In genomic region chr1:72284398-72285073, GRCh38 we compare ENCODE assay signal across 9 cellular contexts. TPM values are rescaled to one million over a fixed set of nuclear protein-coding genes. Genes with fewer than 3 reads are reported as not detected.
DNase-seq lines count a peak whose midpoint lies in the region; ATAC-seq and TF ChIP-seq lines count a peak whose summit lies in the region.
"Had no signal": no experiment of that assay in that cellular context is flagged by ENCODE, and none has a peak within 500 bp of the region (broad histone marks: within the 10 kb centered on the region; RNA-seq: fewer than 3 reads in every experiment).

No MANE protein-coding gene starts in this region.

- ATAC-seq in HG02678 (IDR thresholded peaks at IDR 0.05; ENCODE audit: unreplicated experiment) = peak; percentile 68
- ATAC-seq in activated B cell treated with CpG ODN at 0.5 μM for 24 hours (ENCODE audit: low read depth) = no peak
- ATAC-seq: HCT116 had no signal

- DNase-seq in GM06990 (ENCODE audit: extremely low read depth, insufficient read length) = peak; percentile 3
- peak; percentile 83 for DNase-seq in NCI-H146 (lab: John Stamatoyannopoulos, UW)
- peak; percentile 13 for DNase-seq in activated B cell treated with CpG ODN at 0.5 μM for 24 hours
- DNase-seq in fibroblast of the conjunctiva (ENCODE audit: low read depth) = peak; percentile 76
- DNase-seq in nephron progenitor cell = peak; percentile 59
- DNase-seq in effector CD8-positive, alpha-beta T cell (lab: John Stamatoyannopoulos, UW) = no peak

- H3K4me3 Mint-ChIP-seq in activated B cell treated with CpG ODN at 0.5 μM for 24 hours = no peak overlapping the region
- H3K4me3 Mint-ChIP-seq in nephron progenitor cell = no peak overlapping the region

- H3K36me3 Mint-ChIP-seq in activated B cell treated with CpG ODN at 0.5 μM for 24 hours (ENCODE audit: low read depth) (no peaks in the 10 kb centered on the region), nephron progenitor cell (ENCODE audit: low read depth) (no peaks in the 10 kb centered on the region)

- H3K27ac ChIP-seq in 22Rv1 = peak overlapping the region; percentile 97

- H3K4me1 Mint-ChIP-seq in activated B cell treated with CpG ODN at 0.5 μM for 24 hours (peaks cover 15% of the 10 kb centered on the region), nephron progenitor cell (peaks cover 16% of the 10 kb centered on the region)

- peaks cover 13% of the 10 kb centered on the region for H3K27me3 Mint-ChIP-seq in activated B cell treated with CpG ODN at 0.5 μM for 24 hours
- peaks cover 33% of the 10 kb centered on the region for H3K27me3 Mint-ChIP-seq in nephron progenitor cell (ENCODE audit: low read depth, poor library complexity)

- intact Hi-C loops in activated B cell treated with CpG ODN at 0.5 μM for 24 hours (cut with micrococcal nuclease) = loop anchor here (5.0 to 10.0 kb wide), 2 partner anchors 230 to 1202 kb away; partner anchors contain the start of gene ZRANB2

- TF ChIP-seq CTCF in 22Rv1 (IDR thresholded peaks at IDR 0.05) (peak; percentile 45), GM06990 (IDR thresholded peaks at IDR 0.05; ENCODE audit: insufficient read depth, low read length, poor library complexity, severe bottlenecking) (no peak), activated B cell treated with CpG ODN at 0.5 μM for 24 hours (IDR thresholded peaks at IDR 0.05) (no peak), nephron progenitor cell (IDR thresholded peaks at IDR 0.05) (no peak)

- no peaks in the 10 kb centered on the region for H3K36me3 ChIP-seq in GM06990 (ENCODE audit: control insufficient read depth, insufficient read depth, low read length)

- H3K9me3 Mint-ChIP-seq in activated B cell treated with CpG ODN at 0.5 μM for 24 hours = no peaks in the 10 kb centered on the region
- no peaks in the 10 kb centered on the region for H3K9me3 Mint-ChIP-seq in nephron progenitor cell

- CTCF ChIA-PET in activated B cell treated with CpG ODN at 0.5 μM for 24 hours (lab: Charles Lee) = no interaction called here

- no peak overlapping the region for H3K4me3 ChIP-seq in GM06990 (replicated peaks; ENCODE audit: low read depth, low read length)

- H3K27ac Mint-ChIP-seq in activated B cell treated with CpG ODN at 0.5 μM for 24 hours (no peak overlapping the region), nephron progenitor cell (no peak overlapping the region)

- POLR2A ChIA-PET in activated B cell treated with CpG ODN at 0.5 μM for 24 hours (lab: Charles Lee) = no interaction called here

- H3K27me3 ChIP-seq in GM06990 (replicated peaks; ENCODE audit: control insufficient read depth, insufficient read depth, low read length) = no peaks in the 10 kb centered on the region; the same call in 1 of the 2 replicates

RNA-seq across cellular contexts. Expression of gene NEGR1, which starts 2.2 kb away (rescaled TPM):
- not detected in 2 replicates for total RNA-seq in activated B cell treated with CpG ODN at 0.5 μM for 24 hours
